ENCODE assay signal across 8 cellular contexts in genomic region chr2:87593791-87594413, GRCh38.
DNase-seq lines count a peak whose midpoint lies in the region; ATAC-seq and TF ChIP-seq lines count a peak whose summit lies in the region.
"Not testable (repeated sequence)": the region's sequence is repeated elsewhere in the genome, so short reads cannot be mapped to it uniquely, and the experiment has no call there.

No MANE protein-coding gene starts in this region.

- ATAC-seq in IMR-90 (ENCODE audit: low read depth) (peak; percentile 90), T-helper 17 cell (peak; percentile 69), esophagus mucosa (peak; percentile 93)
- ATAC-seq in stimulated activated effector memory CD8-positive, alpha-beta T cell treated with anti-CD3 and anti-CD28 coated beads, Interleukin-12 subunit alpha, Interleukin-12 subunit beta, amount 100 ng/mL, for 72 hours = peak; percentile 61

- no CpG with 5 or more reads among the region's 9 CpGs for WGBS in IMR-90 (ENCODE audit: extremely low coverage in 2 of 2, insufficient read length in 1 of 2), 2 experiments
- WGBS in adrenal gland, 4 donors = 0 to 14% (median 5%) methylated on average over 3 to 8 of the region's 9 CpGs; no CpG with 5 or more reads in 1 of the 4 donors
- 45% methylated on average over 4 of the region's 9 CpGs for WGBS in hepatocyte (ENCODE audit: low lambda C conversion rate, missing lambda C conversion rate)

- peak overlapping the region; percentile 5; the same call in 1 of the 2 replicates for H3K4me2 ChIP-seq in IMR-90 (ENCODE audit: low read depth, low read length)
- H3K4me2 ChIP-seq in hepatocyte = peak overlapping the region; percentile 49

- not testable (repeated sequence) for H3K4me3 ChIP-seq in AG10803 (ENCODE audit: low read length); IMR-90 (ENCODE audit: insufficient read depth, low read depth, low read length); adrenal gland; hepatocyte

- DNase-seq in AG10803 (ENCODE audit: low read depth) (peak; percentile 18), IMR-90 (peak; percentile 44), T-helper 17 cell (peak in 2 of 3 donors; percentile 12 to 17), adrenal gland (peak; percentile 83 to 94 (median 90)), hepatocyte (ENCODE audit: low spot score) (peak; percentile 35), osteocyte (ENCODE audit: extremely low spot score, unreplicated experiment) (peak; percentile 93)
- not testable (repeated sequence) for DNase-seq in stimulated activated effector memory CD8-positive, alpha-beta T cell treated with anti-CD3 and anti-CD28 coated beads, Interleukin-12 subunit alpha, Interleukin-12 subunit beta, amount 100 ng/mL, for 72 hours (ENCODE audit: low spot score in 2 of 2)

- H3K9me2 ChIP-seq in hepatocyte (replicated peaks; ENCODE audit: insufficient read depth) = not testable (repeated sequence)

- not testable (repeated sequence) for H3K79me2 ChIP-seq in hepatocyte

- H3K27ac Mint-ChIP-seq in T-helper 17 cell; stimulated activated effector memory CD8-positive, alpha-beta T cell treated with anti-CD3 and anti-CD28 coated beads, Interleukin-12 subunit alpha, Interleukin-12 subunit beta, amount 100 ng/mL, for 72 hours: not testable (repeated sequence)
- peak overlapping the region; percentile 81 for H3K27ac Mint-ChIP-seq in osteocyte (ENCODE audit: unreplicated experiment)

- dilution Hi-C loops in IMR-90 (cut with HindIII; ENCODE audit: low sequenced_read_pairs, unreplicated experiment) = not testable (repeated sequence)

- not testable (repeated sequence) for H3K23ac ChIP-seq in IMR-90 (ENCODE audit: low read depth, low read length)

- H3K9me3 ChIP-seq in IMR-90 (ENCODE audit: control insufficient read depth, insufficient read depth, low read length); T-helper 17 cell (ENCODE audit: control insufficient read depth, low read length, poor library complexity, severe bottlenecking); adrenal gland (replicated peaks in 1 of 3); hepatocyte (ENCODE audit: low read depth): not testable (repeated sequence)

- not testable (repeated sequence) for H3K56ac ChIP-seq in IMR-90 (ENCODE audit: extremely low read depth, insufficient read depth, low read length)

- not testable (repeated sequence) for H3K27me3 ChIP-seq in IMR-90 (ENCODE audit: control insufficient read depth, insufficient read depth, low read length); adrenal gland; hepatocyte

- not testable (repeated sequence) for H3K14ac ChIP-seq in IMR-90 (replicated peaks; ENCODE audit: low read depth, low read length)

- not testable (repeated sequence) for H2BK15ac ChIP-seq in IMR-90 (ENCODE audit: low read depth, low read length)

- not testable (repeated sequence) for H4K8ac ChIP-seq in IMR-90 (ENCODE audit: low read depth in 2 of 2, low read length in 2 of 2)

- not testable (repeated sequence) for BruUV-seq in IMR-90 (replicated peaks; lab: Mats Ljungman, UMichigan)

- TF ChIP-seq RAD21 in IMR-90 (IDR thresholded peaks at IDR 0.05; ENCODE audit: low read length) = not testable (repeated sequence)

- not testable (repeated sequence) for H3K9me3 Mint-ChIP-seq in osteocyte (ENCODE audit: unreplicated experiment); stimulated activated effector memory CD8-positive, alpha-beta T cell treated with anti-CD3 and anti-CD28 coated beads, Interleukin-12 subunit alpha, Interleukin-12 subunit beta, amount 100 ng/mL, for 72 hours

- not testable (repeated sequence) for H4K91ac ChIP-seq in IMR-90 (ENCODE audit: insufficient read depth, low read depth, low read length)

- POLR2A ChIA-PET in IMR-90 (lab: Charles Lee; ENCODE audit: unreplicated experiment) = not testable (repeated sequence)

- intact Hi-C loops in IMR-90 (cut with micrococcal nuclease); adrenal gland (cut with DNase I): not testable (repeated sequence)

- peak overlapping the region; percentile 36 for H3K27ac ChIP-seq in IMR-90 (ENCODE audit: insufficient read depth, low read length)
- H3K27ac ChIP-seq in adrenal gland = not testable (repeated sequence)
- H3K27ac ChIP-seq in hepatocyte = peak overlapping the region; percentile 74

- not testable (repeated sequence) for H3K4me1 ChIP-seq in IMR-90 (ENCODE audit: control insufficient read depth, insufficient read depth, low read length); adrenal gland (replicated peaks in 1 of 2); hepatocyte (ENCODE audit: insufficient read depth)

- H3K9me1 ChIP-seq in IMR-90 (ENCODE audit: insufficient read depth, low read length) = not testable (repeated sequence)

- not testable (repeated sequence) for TF ChIP-seq CTCF in AG10803 (conservative IDR thresholded peaks at IDR 0.05; ENCODE audit: low read length); IMR-90 (conservative IDR thresholded peaks at IDR 0.05; ENCODE audit: low read depth, low read length); adrenal gland (IDR thresholded peaks at IDR 0.05); hepatocyte (IDR thresholded peaks at IDR 0.05; ENCODE audit: poor library complexity); osteocyte (IDR thresholded peaks at IDR 0.05)

- H3K9ac ChIP-seq in IMR-90 (ENCODE audit: low read depth, low read length) = not testable (repeated sequence)

- not testable (repeated sequence) for H3K36me3 Mint-ChIP-seq in T-helper 17 cell (ENCODE audit: low read depth); osteocyte (ENCODE audit: unreplicated experiment); stimulated activated effector memory CD8-positive, alpha-beta T cell treated with anti-CD3 and anti-CD28 coated beads, Interleukin-12 subunit alpha, Interleukin-12 subunit beta, amount 100 ng/mL, for 72 hours

- not testable (repeated sequence) for H2AFZ ChIP-seq in IMR-90 (replicated peaks; ENCODE audit: low read length, poor library complexity); hepatocyte

- H3K36me3 ChIP-seq in IMR-90 (ENCODE audit: control insufficient read depth, insufficient read depth, low read length); adrenal gland (replicated peaks in 1 of 2); hepatocyte (replicated peaks; ENCODE audit: insufficient read depth, low read depth): not testable (repeated sequence)

- H3K4me3 Mint-ChIP-seq in T-helper 17 cell; osteocyte (ENCODE audit: unreplicated experiment); stimulated activated effector memory CD8-positive, alpha-beta T cell treated with anti-CD3 and anti-CD28 coated beads, Interleukin-12 subunit alpha, Interleukin-12 subunit beta, amount 100 ng/mL, for 72 hours: not testable (repeated sequence)

- TF ChIP-seq POLR2A in IMR-90 (IDR thresholded peaks at IDR 0.05; ENCODE audit: low read depth, low read length); adrenal gland (IDR thresholded peaks at IDR 0.05): not testable (repeated sequence)

- not testable (repeated sequence) for H4K5ac ChIP-seq in IMR-90 (ENCODE audit: low read depth, low read length)

- not testable (repeated sequence) for H2AK9ac ChIP-seq in IMR-90 (replicated peaks; ENCODE audit: low read depth, low read length, poor library complexity)

- not testable (repeated sequence) for H3K18ac ChIP-seq in IMR-90 (ENCODE audit: low read depth, low read length)

- not testable (repeated sequence) for H2BK5ac ChIP-seq in IMR-90 (ENCODE audit: low read depth, low read length, poor library complexity, severe bottlenecking)

- not testable (repeated sequence) for H3K4ac ChIP-seq in IMR-90 (ENCODE audit: low read depth, low read length)

- H3K4me1 Mint-ChIP-seq in T-helper 17 cell; stimulated activated effector memory CD8-positive, alpha-beta T cell treated with anti-CD3 and anti-CD28 coated beads, Interleukin-12 subunit alpha, Interleukin-12 subunit beta, amount 100 ng/mL, for 72 hours: not testable (repeated sequence)
- peaks cover 16% of the 10 kb centered on the region for H3K4me1 Mint-ChIP-seq in osteocyte (ENCODE audit: unreplicated experiment)

- not testable (repeated sequence) for H3K27me3 Mint-ChIP-seq in T-helper 17 cell; osteocyte (ENCODE audit: unreplicated experiment)

- not testable (repeated sequence) for H3K79me1 ChIP-seq in IMR-90 (ENCODE audit: low read depth in 1 of 2, low read length in 2 of 2)

- not testable (repeated sequence) for H4K20me1 ChIP-seq in IMR-90 (ENCODE audit: insufficient read depth, low read length); hepatocyte (ENCODE audit: insufficient read depth, poor library complexity, severe bottlenecking)

- in situ Hi-C loops in IMR-90 (cut with MboI; ENCODE audit: low sequenced_read_pairs) = not testable (repeated sequence)

- not testable (repeated sequence) for H2BK20ac ChIP-seq in IMR-90 (ENCODE audit: low read depth, low read length)

- peak overlapping the region; percentile 39; the same call in 1 of the 2 replicates for H2AK5ac ChIP-seq in IMR-90 (ENCODE audit: low read depth, low read length)

- CTCF ChIA-PET in IMR-90 (lab: Yijun Ruan, JAX) = not testable (repeated sequence)

- not testable (repeated sequence) for H2BK120ac ChIP-seq in IMR-90 (ENCODE audit: low read depth, low read length)
